Comparison of ENCODE assay signal across 8 cellular contexts in genomic region chr7:158376839-158377186, GRCh38.
DNase-seq lines count a peak whose midpoint lies in the region; ATAC-seq and TF ChIP-seq lines count a peak whose summit lies in the region.
"Not testable (repeated sequence)": the region's sequence is repeated elsewhere in the genome, so short reads cannot be mapped to it uniquely, and the experiment has no call there.

No MANE protein-coding gene starts in this region.

- not testable (repeated sequence) for H3K4me3 Mint-ChIP-seq in CD4-positive, alpha-beta memory T cell; T-helper 17 cell; activated CD8-positive, alpha-beta T cell treated with anti-CD3 and anti-CD28 coated beads for 36 hours
- peak overlapping the region; percentile 52 for H3K4me3 Mint-ChIP-seq in activated T-helper 17 cell treated with anti-CD3 and anti-CD28 coated beads, Interleukin-2, amount 50 U/mL, for 72 hours

- CTCF ChIA-PET in CD4-positive, alpha-beta memory T cell (lab: Charles Lee; ENCODE audit: partially characterized antibody); activated CD8-positive, alpha-beta T cell treated with anti-CD3 and anti-CD28 coated beads for 36 hours (lab: Charles Lee): not testable (repeated sequence)

- H3K27ac ChIP-seq in CD4-positive, alpha-beta memory T cell (ENCODE audit: low read depth, low read length); effector memory CD4-positive, alpha-beta T cell (ENCODE audit: insufficient read depth, low read length, poor library complexity, severe bottlenecking): not testable (repeated sequence)

- intact Hi-C loops in CD4-positive, alpha-beta memory T cell (cut with micrococcal nuclease); activated CD8-positive, alpha-beta T cell treated with anti-CD3 and anti-CD28 coated beads for 36 hours (cut with micrococcal nuclease): not testable (repeated sequence)

- TF ChIP-seq CTCF in activated CD8-positive, alpha-beta T cell treated with anti-CD3 and anti-CD28 coated beads for 36 hours (IDR thresholded peaks at IDR 0.05): not testable (repeated sequence)

- H3K27ac Mint-ChIP-seq in CD4-positive, alpha-beta memory T cell; activated CD8-positive, alpha-beta T cell treated with anti-CD3 and anti-CD28 coated beads for 36 hours: not testable (repeated sequence)
- peak overlapping the region; percentile 89 for H3K27ac Mint-ChIP-seq in T-helper 17 cell
- peak overlapping the region; percentile 89 for H3K27ac Mint-ChIP-seq in activated T-helper 17 cell treated with anti-CD3 and anti-CD28 coated beads, Interleukin-2, amount 50 U/mL, for 72 hours

- H3K4me1 ChIP-seq in CD4-positive, alpha-beta memory T cell (ENCODE audit: insufficient read depth, low read length); effector memory CD4-positive, alpha-beta T cell (ENCODE audit: control insufficient read depth, insufficient read depth, low read length, poor library complexity, severe bottlenecking): not testable (repeated sequence)

- not testable (repeated sequence) for H3K36me3 Mint-ChIP-seq in CD4-positive, alpha-beta memory T cell; T-helper 17 cell (ENCODE audit: low read depth); activated CD8-positive, alpha-beta T cell treated with anti-CD3 and anti-CD28 coated beads for 36 hours (ENCODE audit: low read depth); activated T-helper 17 cell treated with anti-CD3 and anti-CD28 coated beads, Interleukin-2, amount 50 U/mL, for 72 hours (ENCODE audit: low read depth)

- not testable (repeated sequence) for H3K9me3 ChIP-seq in CD4-positive, alpha-beta memory T cell (ENCODE audit: control insufficient read depth in 1 of 2, low read length in 2 of 2); T-helper 17 cell (ENCODE audit: control insufficient read depth, low read length, poor library complexity, severe bottlenecking); effector memory CD4-positive, alpha-beta T cell (ENCODE audit: control insufficient read depth, low read length)

- not testable (repeated sequence) for ATAC-seq in T-helper 17 cell; activated CD8-positive, alpha-beta T cell treated with anti-CD3 and anti-CD28 coated beads for 36 hours; activated T-helper 17 cell treated with anti-CD3 and anti-CD28 coated beads, Interleukin-2, amount 50 U/mL, for 72 hours (replicated peaks)

- not testable (repeated sequence) for H3K4me3 ChIP-seq in CD4-positive, alpha-beta memory T cell (ENCODE audit: low read length in 2 of 2); effector memory CD4-positive, alpha-beta T cell (ENCODE audit: insufficient read depth, low read depth, low read length, poor library complexity, severe bottlenecking)

- peaks cover 4 to 12% (median 6%) of the 10 kb centered on the region in 4 donors for H3K4me1 Mint-ChIP-seq in CD4-positive, alpha-beta memory T cell
- peaks cover 14% of the 10 kb centered on the region for H3K4me1 Mint-ChIP-seq in T-helper 17 cell
- H3K4me1 Mint-ChIP-seq in activated CD8-positive, alpha-beta T cell treated with anti-CD3 and anti-CD28 coated beads for 36 hours (ENCODE audit: low read depth); activated T-helper 17 cell treated with anti-CD3 and anti-CD28 coated beads, Interleukin-2, amount 50 U/mL, for 72 hours: not testable (repeated sequence)

- POLR2A ChIA-PET in CD4-positive, alpha-beta memory T cell (lab: Charles Lee; ENCODE audit: partially characterized antibody); activated CD8-positive, alpha-beta T cell treated with anti-CD3 and anti-CD28 coated beads for 36 hours (lab: Charles Lee): not testable (repeated sequence)

- not testable (repeated sequence) for H3K27me3 Mint-ChIP-seq in CD4-positive, alpha-beta memory T cell; activated CD8-positive, alpha-beta T cell treated with anti-CD3 and anti-CD28 coated beads for 36 hours; activated T-helper 17 cell treated with anti-CD3 and anti-CD28 coated beads, Interleukin-2, amount 50 U/mL, for 72 hours
- H3K27me3 Mint-ChIP-seq in T-helper 17 cell: peaks cover 15% of the 10 kb centered on the region

- not testable (repeated sequence) for H3K36me3 ChIP-seq in CD4-positive, alpha-beta memory T cell (ENCODE audit: insufficient read depth, low read length); effector memory CD4-positive, alpha-beta T cell (ENCODE audit: control insufficient read depth, insufficient read depth, low read length)

- peak in 4 of 5 donors; percentile 9 to 62 (median 39) for DNase-seq in CD4-positive, alpha-beta memory T cell
- peak in 1 of 3 donors; percentile 39 for DNase-seq in T-helper 17 cell
- peak; percentile 34 for DNase-seq in activated CD8-positive, alpha-beta T cell treated with anti-CD3 and anti-CD28 coated beads for 36 hours
- peak; percentile 22 for DNase-seq in activated naive CD4-positive, alpha-beta T cell treated with Interleukin-2 at 50 U/mL for 16 hours
- DNase-seq in central memory CD4-positive, alpha-beta T cell: peak; percentile 47
- peak; percentile 11 to 23 (median 17) for DNase-seq in effector memory CD4-positive, alpha-beta T cell
- peak; percentile 24 for DNase-seq in stimulated activated naive CD4-positive, alpha-beta T cell treated with Interleukin-2 at 50 U/mL for 16 hours (lab: John Stamatoyannopoulos, UW)

- H3K9me3 Mint-ChIP-seq in CD4-positive, alpha-beta memory T cell: peaks cover 0 to 24% (median 8%) of the 10 kb centered on the region in 8 donors
- not testable (repeated sequence) for H3K9me3 Mint-ChIP-seq in activated CD8-positive, alpha-beta T cell treated with anti-CD3 and anti-CD28 coated beads for 36 hours; activated T-helper 17 cell treated with anti-CD3 and anti-CD28 coated beads, Interleukin-2, amount 50 U/mL, for 72 hours

- H3K27me3 ChIP-seq in CD4-positive, alpha-beta memory T cell (ENCODE audit: insufficient read depth, low read length); effector memory CD4-positive, alpha-beta T cell (replicated peaks; ENCODE audit: control insufficient read depth, insufficient read depth, low read length, poor library complexity, severe bottlenecking): not testable (repeated sequence)
